Comparison of ENCODE assay signal across 8 cellular contexts in the genomic region with DNA sequence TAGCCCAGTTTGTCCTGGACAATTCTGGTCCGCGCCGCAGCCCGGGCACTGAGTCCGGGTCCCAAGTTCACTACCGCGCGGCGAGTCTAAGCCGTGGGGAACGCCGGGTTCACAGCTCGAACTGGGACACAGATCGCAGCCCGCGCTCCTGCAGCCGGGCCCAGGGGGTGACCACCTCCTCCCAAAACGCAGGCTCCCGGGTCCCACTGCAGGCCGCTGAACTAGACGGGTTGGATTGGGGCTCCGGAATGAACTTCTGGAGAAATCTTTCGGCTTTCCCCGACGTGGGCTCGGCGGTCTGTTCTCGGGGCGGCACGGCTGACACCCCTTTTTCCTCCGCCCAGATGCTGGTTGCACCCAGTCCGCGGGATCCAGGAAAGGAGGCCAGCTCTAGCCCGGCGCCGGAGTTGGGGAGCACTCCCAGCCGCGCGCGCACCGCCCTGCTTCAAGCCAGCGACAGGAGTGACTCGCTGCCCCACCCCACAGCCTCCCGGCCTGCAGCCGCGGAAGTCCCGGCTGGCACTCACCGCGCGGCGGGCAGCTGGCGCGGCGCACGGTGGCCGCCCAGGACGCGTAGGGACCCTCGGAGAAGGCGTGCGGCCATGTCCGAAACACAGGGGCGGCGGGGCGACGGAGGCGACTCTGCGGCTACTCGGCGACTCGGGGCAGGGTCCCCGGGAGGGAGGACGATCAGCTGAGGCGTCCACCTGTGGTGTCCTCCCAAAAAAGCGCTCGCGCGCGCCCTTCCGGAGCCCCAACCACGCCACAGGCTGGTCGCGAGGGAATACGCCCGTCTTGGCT. TPM values are rescaled to one million over a fixed set of nuclear protein-coding genes. Genes with fewer than 3 reads are reported as not detected.
DNase-seq lines count a peak whose midpoint lies in the region; ATAC-seq, FAIRE-seq and TF ChIP-seq lines count a peak whose summit lies in the region.

A gene (minus strand): TSS at position 788 of the 801 bp plus-strand sequence. CDS start 184 bp downstream, at position 604.

- peaks cover 47% of the 10 kb centered on the region for H3K27me3 Mint-ChIP-seq in activated T-cell treated with anti-CD3 and anti-CD28 coated beads, Interleukin-2, amount 50 U/mL, for 72 hours (ENCODE audit: low read depth)

- H3K4me3 Mint-ChIP-seq in activated T-cell treated with anti-CD3 and anti-CD28 coated beads, Interleukin-2, amount 50 U/mL, for 72 hours, result peak within 1 kb of the TSS; percentile 58 to 61

- H3K4me3 ChIP-seq in HL-60 (replicated peaks; ENCODE audit: insufficient read depth, low read length), result peak within 1 kb of the TSS; percentile 46
- H3K4me3 ChIP-seq in heart left ventricle, result peak within 1 kb of the TSS; percentile 27 to 77 (median 58)
- H3K4me3 ChIP-seq in pancreas, result peak within 1 kb of the TSS; percentile 30 to 77 (median 54)

- DNase-seq in DMS153 treated with DMSO at 0.1 percent for 48 hours (lab: John Stamatoyannopoulos, UW; ENCODE audit: unreplicated experiment) (peak; percentile 30), DMS153 (lab: John Stamatoyannopoulos, UW) (no peak), HL-60 (ENCODE audit: low read depth in 1 of 2, low spot score in 1 of 2) (peak in 1 of 2 experiments; percentile 33), heart left ventricle (peak; percentile 21 to 69 (median 47)), pancreas (peak; percentile 81 to 94 (median 86))
- DNase-seq in activated T-cell treated with anti-CD3 and anti-CD28 coated beads, Interleukin-2, amount 50 U/mL, for 72 hours, result peak; percentile 11 to 29

- intact Hi-C loops in heart left ventricle (cut with DNase I), result no loop called here
- intact Hi-C loops in pancreas (cut with DNase I), result no loop called here

- H3K27me3 ChIP-seq in HL-60 (ENCODE audit: insufficient read depth, poor library complexity, severe bottlenecking) (peaks cover 36% of the 10 kb centered on the region), heart left ventricle (peaks cover 0 to 28% (median 5%) of the 10 kb centered on the region in 9 donors), pancreas (no peaks in the 10 kb centered on the region)

- no peaks in the 10 kb centered on the region for H3K9me3 Mint-ChIP-seq in activated T-cell treated with anti-CD3 and anti-CD28 coated beads, Interleukin-2, amount 50 U/mL, for 72 hours

- TF ChIP-seq CTCF in HL-60 (IDR thresholded peaks at IDR 0.05; ENCODE audit: insufficient read depth, low read length), result no peak
- TF ChIP-seq CTCF in heart left ventricle (IDR thresholded peaks at IDR 0.05), result no peak
- TF ChIP-seq CTCF in pancreas (IDR thresholded peaks at IDR 0.05), result no peak

- no peak for TF ChIP-seq POLR2A in heart left ventricle (IDR thresholded peaks at IDR 0.05)

- no peak within 1 kb of the TSS for H3K27ac Mint-ChIP-seq in activated T-cell treated with anti-CD3 and anti-CD28 coated beads, Interleukin-2, amount 50 U/mL, for 72 hours

- H3K27ac ChIP-seq in HL-60 (replicated peaks) (no peak within 1 kb of the TSS), heart left ventricle (peak within 1 kb of the TSS in 4 of 12 donors; percentile 9 to 43 (median 22)), pancreas (peak within 1 kb of the TSS; percentile 89 to 98 (median 98))

- H3K4me1 Mint-ChIP-seq in activated T-cell treated with anti-CD3 and anti-CD28 coated beads, Interleukin-2, amount 50 U/mL, for 72 hours (ENCODE audit: low read depth), result peaks cover 6% of the 10 kb centered on the region

- H3K36me3 ChIP-seq in heart left ventricle, result no peaks in the 10 kb centered on the region
- H3K36me3 ChIP-seq in pancreas, result no peaks in the 10 kb centered on the region

- peak; percentile 75 to 79 for ATAC-seq in activated T-cell treated with anti-CD3 and anti-CD28 coated beads, Interleukin-2, amount 50 U/mL, for 72 hours (replicated peaks in 1 of 2)
- peak; percentile 56 to 95 (median 93) for ATAC-seq in heart left ventricle
- ATAC-seq in pancreas, result peak; percentile 83 to 91 (median 90)
- no peak for ATAC-seq in HG02623 (IDR thresholded peaks at IDR 0.05; ENCODE audit: unreplicated experiment)
- ATAC-seq in GM21526 (IDR thresholded peaks at IDR 0.05; ENCODE audit: low FRiP score, unreplicated experiment), result no peak

- no peak for FAIRE-seq in pancreas (lab: Jason Lieb, UNC)

- H3K9me3 ChIP-seq in heart left ventricle (no peaks in the 10 kb centered on the region), pancreas (no peaks in the 10 kb centered on the region)

- no peaks in the 10 kb centered on the region for H3K36me3 Mint-ChIP-seq in activated T-cell treated with anti-CD3 and anti-CD28 coated beads, Interleukin-2, amount 50 U/mL, for 72 hours (ENCODE audit: insufficient read depth in 2 of 2)

- WGBS in heart left ventricle, 4 donors, result 2 to 6% (median 4%) methylated on average over 40 to 85 of the region's 85 CpGs
- WGBS in pancreas, 2 donors, result 1% methylated on average over 82 to 85 of the region's 85 CpGs

- H3K4me1 ChIP-seq in heart left ventricle (peaks cover 0 to 12% (median 0%) of the 10 kb centered on the region in 12 donors), pancreas (peaks cover 0 to 26% (median 19%) of the 10 kb centered on the region in 3 donors)

RNA-seq across cellular contexts. Expression of the gene that starts here (rescaled TPM):
- total RNA-seq in activated T-cell treated with anti-CD3 and anti-CD28 coated beads, Interleukin-2, amount 50 U/mL, for 72 hours, result not detected
- total RNA-seq in heart left ventricle (1 to 10 TPM in 3 of 9 donors, under 1 TPM in 6; 0.43 to 2.8 (median 0.49) TPM), pancreas (10 to 100 TPM; 11.1 to 24.1 (median 21.7) TPM)
- polyA plus RNA-seq in heart left ventricle (under 1 TPM; 0.21 to 0.88 TPM), pancreas (10 to 100 TPM; 27.7 to 30.9 TPM)

Comparison
In these comparisons a context has a peak if more than half of its experiments do, and no peak if none do; other contexts are left out.
1. RNA of the gene that starts here (polyA plus RNA-seq): 27.7 to 30.9 TPM in pancreas; 0.21 to 0.88 TPM in heart left ventricle; every median in the first group is over 10 times any median in the second.
2. Peak in DNase-seq and ATAC-seq in activated T-cell treated with anti-CD3 and anti-CD28 coated beads, Interleukin-2, amount 50 U/mL, for 72 hours; RNA of the gene not detected or under 1 TPM.
3. ATAC-seq: peak in heart left ventricle (4 of 4) and pancreas (4 of 4); none in HG02623 (single experiment) and GM21526 (single experiment).
4. Peak in every context shown above with its lines, with median percentiles within 50 percentile points of each other: H3K4me3 ChIP-seq.